In genomic region chr18:21306368-21306767, GRCh38 we compare ENCODE assay signal across 23 cellular contexts.
"Had no signal": no experiment of that assay in that cellular context is flagged by ENCODE, and none has a peak within 500 bp of the region (broad histone marks: within the 10 kb centered on the region; RNA-seq: fewer than 3 reads in every experiment).

No MANE protein-coding gene starts in this region.

- H3K4me3 ChIP-seq: MG63, SJCRH30 had no signal

- H3K27ac ChIP-seq: SJCRH30, VCaP had no signal

- H3K27me3 ChIP-seq: MG63, SJCRH30 had no signal

- H3K36me3 ChIP-seq: MG63, SJCRH30 had no signal

- H3K9me3 ChIP-seq: MG63, SJCRH30, SK-N-SH had no signal

- DNase-seq: activated CD4-positive, alpha-beta memory T cell treated with anti-CD3 and anti-CD28 coated beads, Interleukin-2, amount 10 ng/mL, durations not matched to agents 7 days and 5 days; activated CD4-positive, alpha-beta T cell treated with anti-CD3 and anti-CD28 coated beads, Interleukin-2, amount 10 ng/mL, durations not matched to agents 7 days and 5 days; activated CD4-positive, CD25-positive, alpha-beta regulatory T cell; activated gamma-delta T cell; activated naive CD4-positive, alpha-beta T cell treated with anti-CD3 and anti-CD28 coated beads for 36 hours; activated T-cell treated with anti-CD3 and anti-CD28 coated beads for 4 hours; activated T-cell treated with anti-CD3 and anti-CD28 coated beads, Interleukin-2, amount 50 U/mL, for 48 hours; MG63; MV-4-11; NCI-H1092 treated with DMSO at 0.1 percent for 48 hours; NCI-H1417 treated with DMSO at 0.1 percent for 48 hours; NCI-H1694; NCI-H2029; NCI-H2107; NCI-H2171 treated with DMSO at 0.1 percent for 48 hours; NCI-H226; NCI-H526; NCI-H82; SJCRH30; SK-N-SH; T-helper 1 cell had no signal

- H3K4me1 ChIP-seq: SJCRH30 had no signal

- ATAC-seq: activated T-helper 17 cell treated with anti-CD3 and anti-CD28 coated beads, Interleukin-2, amount 50 U/mL, for 72 hours had no signal
